Comparison of ENCODE assay signal across 1 cellular context in the genomic region with DNA sequence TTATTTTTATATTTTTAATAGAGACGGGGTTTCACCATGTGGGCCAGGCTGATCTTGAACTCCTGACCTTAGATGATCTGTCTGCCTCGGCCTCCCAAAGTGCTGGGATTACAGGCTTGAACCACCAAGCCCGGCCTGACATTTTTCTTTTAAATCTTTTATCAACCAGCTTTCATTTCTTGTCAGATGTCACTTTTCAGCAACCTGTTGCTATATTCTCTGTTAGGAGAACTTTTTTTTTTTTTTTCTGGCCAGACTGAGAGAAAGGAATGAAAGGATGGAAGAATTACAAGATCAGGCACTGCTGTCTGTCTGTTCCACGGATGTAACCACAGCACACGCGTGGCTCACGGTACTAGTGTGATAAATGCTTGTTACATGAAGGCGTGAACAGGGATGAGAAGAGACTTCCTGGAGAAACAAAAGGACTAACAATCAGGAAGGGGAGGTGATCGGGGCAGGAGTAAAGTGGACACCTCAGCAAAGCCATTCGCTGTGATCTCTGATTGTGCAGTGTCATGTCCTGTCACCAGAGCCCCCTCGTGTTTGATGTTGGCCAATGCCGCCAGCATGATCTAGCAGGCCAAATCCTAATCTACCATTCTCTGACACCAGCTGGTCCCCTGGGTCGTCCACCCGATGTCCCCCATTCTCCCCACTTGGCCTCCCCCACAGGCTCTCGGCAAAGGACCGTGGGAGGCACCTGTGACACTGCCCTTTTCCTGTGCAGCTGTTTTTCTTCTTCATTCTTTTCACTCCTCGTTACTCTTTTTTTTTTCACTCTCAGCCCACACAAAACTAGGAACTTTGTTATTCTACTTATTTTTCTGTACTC.
TF ChIP-seq lines count a peak whose summit lies in the region.

No MANE protein-coding gene starts in this region.

TF ChIP-seq in K562, 482 proteins besides CTCF, POLR2A, EP300 and RAD21 (continued from another document and continues in another):
- TF ChIP-seq ZNF609 (CRISPR knock-in tag; IDR thresholded peaks at IDR 0.05; ENCODE audit: borderline replicate concordance) (no peak), PYGO2 (tag; IDR thresholded peaks at IDR 0.05) (peak; percentile 45; the same call in 1 of the 2 replicates), ZNF311 (CRISPR knock-in tag; IDR thresholded peaks at IDR 0.05) (no peak; the same call in 1 of the 2 replicates), ATF6 (CRISPR knock-in tag; IDR thresholded peaks at IDR 0.05) (no peak), ETV6 (IDR thresholded peaks at IDR 0.05; ENCODE audit: borderline replicate concordance in 1 of 2, low read depth in 2 of 2, low read length in 1 of 2) (peak in 1 of 2 experiments; percentile 56; a peak in 1 of 4 replicates), ETV6 (CRISPR knock-in tag; IDR thresholded peaks at IDR 0.05; ENCODE audit: borderline replicate concordance) (no peak), PTTG1 (tag; IDR thresholded peaks at IDR 0.05; ENCODE audit: low read depth) (peak; percentile 5), DMBX1 (CRISPR knock-in tag; IDR thresholded peaks at IDR 0.05; ENCODE audit: borderline replicate concordance) (peak; percentile 97), PPARD (CRISPR knock-in tag; IDR thresholded peaks at IDR 0.05) (no peak), HSF4 (CRISPR knock-in tag; IDR thresholded peaks at IDR 0.05; ENCODE audit: borderline replicate concordance) (peak; percentile 80; the same call in 1 of the 2 replicates), FOXK2 (conservative IDR thresholded peaks at IDR 0.05 in 1 of 2, IDR thresholded peaks at IDR 0.05 in 1 of 2; ENCODE audit: low read depth in 2 of 2) (no peak), ATF1 (CRISPR knock-in tag; IDR thresholded peaks at IDR 0.05) (no peak), ATF1 (tag; IDR thresholded peaks at IDR 0.05) (peak; percentile 92), ZEB2 (IDR thresholded peaks at IDR 0.05) (no peak), MAZ (CRISPR knock-in tag; conservative IDR thresholded peaks at IDR 0.05 in 1 of 2, IDR thresholded peaks at IDR 0.05 in 1 of 2) (peak; percentile 71 to 77), MYC (IDR thresholded peaks at IDR 0.05; ENCODE audit: low read depth, low read length) (peak; percentile 92), MYC (CRISPR knock-in tag; IDR thresholded peaks at IDR 0.05; ENCODE audit: borderline replicate concordance, low read depth) (no peak), MAFK (IDR thresholded peaks at IDR 0.05; ENCODE audit: low read length) (peak; percentile 96), PURB (CRISPR knock-in tag; IDR thresholded peaks at IDR 0.05; ENCODE audit: low read depth) (no peak), KLF6 (CRISPR knock-in tag; IDR thresholded peaks at IDR 0.05; ENCODE audit: borderline replicate concordance) (peak; percentile 64; the same call in 1 of the 2 replicates), ESRRA (IDR thresholded peaks at IDR 0.05; ENCODE audit: borderline replicate concordance, low read depth) (no peak), ZBTB17 (CRISPR knock-in tag; IDR thresholded peaks at IDR 0.05) (peak; percentile 68; the same call in 1 of the 2 replicates), HIVEP1 (CRISPR knock-in tag; IDR thresholded peaks at IDR 0.05) (peak; percentile 38; the same call in 1 of the 2 replicates), FOXK1 (CRISPR knock-in tag; IDR thresholded peaks at IDR 0.05; ENCODE audit: borderline replicate concordance) (0 out of 2 replicates have a peak, but pooled peaks have one; percentile 75), POLR2G (IDR thresholded peaks at IDR 0.05; ENCODE audit: low read depth, low read length) (peak; percentile 63), DIDO1 (tag; IDR thresholded peaks at IDR 0.05; ENCODE audit: low read depth) (no peak), ZBTB7A (IDR thresholded peaks at IDR 0.05; ENCODE audit: borderline replicate concordance, control insufficient read depth, low read depth, low read length) (peak; percentile 97), ZNF655 (CRISPR knock-in tag; IDR thresholded peaks at IDR 0.05) (no peak)
- TF ChIP-seq, protein P1, sequence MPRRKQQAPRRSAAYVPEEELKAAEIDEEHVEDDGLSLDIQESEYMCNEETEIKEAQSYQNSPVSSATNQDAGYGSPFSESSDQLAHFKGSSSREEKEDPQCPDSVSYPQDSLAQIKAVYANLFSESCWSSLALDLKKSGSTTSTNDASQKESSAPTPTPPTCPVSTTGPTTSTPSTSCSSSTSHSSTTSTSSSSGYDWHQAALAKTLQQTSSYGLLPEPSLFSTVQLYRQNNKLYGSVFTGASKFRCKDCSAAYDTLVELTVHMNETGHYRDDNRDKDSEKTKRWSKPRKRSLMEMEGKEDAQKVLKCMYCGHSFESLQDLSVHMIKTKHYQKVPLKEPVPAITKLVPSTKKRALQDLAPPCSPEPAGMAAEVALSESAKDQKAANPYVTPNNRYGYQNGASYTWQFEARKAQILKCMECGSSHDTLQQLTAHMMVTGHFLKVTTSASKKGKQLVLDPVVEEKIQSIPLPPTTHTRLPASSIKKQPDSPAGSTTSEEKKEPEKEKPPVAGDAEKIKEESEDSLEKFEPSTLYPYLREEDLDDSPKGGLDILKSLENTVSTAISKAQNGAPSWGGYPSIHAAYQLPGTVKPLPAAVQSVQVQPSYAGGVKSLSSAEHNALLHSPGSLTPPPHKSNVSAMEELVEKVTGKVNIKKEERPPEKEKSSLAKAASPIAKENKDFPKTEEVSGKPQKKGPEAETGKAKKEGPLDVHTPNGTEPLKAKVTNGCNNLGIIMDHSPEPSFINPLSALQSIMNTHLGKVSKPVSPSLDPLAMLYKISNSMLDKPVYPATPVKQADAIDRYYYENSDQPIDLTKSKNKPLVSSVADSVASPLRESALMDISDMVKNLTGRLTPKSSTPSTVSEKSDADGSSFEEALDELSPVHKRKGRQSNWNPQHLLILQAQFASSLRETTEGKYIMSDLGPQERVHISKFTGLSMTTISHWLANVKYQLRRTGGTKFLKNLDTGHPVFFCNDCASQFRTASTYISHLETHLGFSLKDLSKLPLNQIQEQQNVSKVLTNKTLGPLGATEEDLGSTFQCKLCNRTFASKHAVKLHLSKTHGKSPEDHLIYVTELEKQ (CRISPR knock-in tag; IDR thresholded peaks at IDR 0.05), result peak; percentile 53; the same call in 1 of the 2 replicates
- TF ChIP-seq, protein P2, sequence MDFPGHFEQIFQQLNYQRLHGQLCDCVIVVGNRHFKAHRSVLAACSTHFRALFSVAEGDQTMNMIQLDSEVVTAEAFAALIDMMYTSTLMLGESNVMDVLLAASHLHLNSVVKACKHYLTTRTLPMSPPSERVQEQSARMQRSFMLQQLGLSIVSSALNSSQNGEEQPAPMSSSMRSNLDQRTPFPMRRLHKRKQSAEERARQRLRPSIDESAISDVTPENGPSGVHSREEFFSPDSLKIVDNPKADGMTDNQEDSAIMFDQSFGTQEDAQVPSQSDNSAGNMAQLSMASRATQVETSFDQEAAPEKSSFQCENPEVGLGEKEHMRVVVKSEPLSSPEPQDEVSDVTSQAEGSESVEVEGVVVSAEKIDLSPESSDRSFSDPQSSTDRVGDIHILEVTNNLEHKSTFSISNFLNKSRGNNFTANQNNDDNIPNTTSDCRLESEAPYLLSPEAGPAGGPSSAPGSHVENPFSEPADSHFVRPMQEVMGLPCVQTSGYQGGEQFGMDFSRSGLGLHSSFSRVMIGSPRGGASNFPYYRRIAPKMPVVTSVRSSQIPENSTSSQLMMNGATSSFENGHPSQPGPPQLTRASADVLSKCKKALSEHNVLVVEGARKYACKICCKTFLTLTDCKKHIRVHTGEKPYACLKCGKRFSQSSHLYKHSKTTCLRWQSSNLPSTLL (IDR thresholded peaks at IDR 0.05), result no peak
- TF ChIP-seq, protein P3, sequence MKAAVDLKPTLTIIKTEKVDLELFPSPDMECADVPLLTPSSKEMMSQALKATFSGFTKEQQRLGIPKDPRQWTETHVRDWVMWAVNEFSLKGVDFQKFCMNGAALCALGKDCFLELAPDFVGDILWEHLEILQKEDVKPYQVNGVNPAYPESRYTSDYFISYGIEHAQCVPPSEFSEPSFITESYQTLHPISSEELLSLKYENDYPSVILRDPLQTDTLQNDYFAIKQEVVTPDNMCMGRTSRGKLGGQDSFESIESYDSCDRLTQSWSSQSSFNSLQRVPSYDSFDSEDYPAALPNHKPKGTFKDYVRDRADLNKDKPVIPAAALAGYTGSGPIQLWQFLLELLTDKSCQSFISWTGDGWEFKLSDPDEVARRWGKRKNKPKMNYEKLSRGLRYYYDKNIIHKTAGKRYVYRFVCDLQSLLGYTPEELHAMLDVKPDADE (conservative IDR thresholded peaks at IDR 0.05; ENCODE audit: control insufficient read depth, low read depth, low read length), result peak; percentile 96
- TF ChIP-seq, protein P4, sequence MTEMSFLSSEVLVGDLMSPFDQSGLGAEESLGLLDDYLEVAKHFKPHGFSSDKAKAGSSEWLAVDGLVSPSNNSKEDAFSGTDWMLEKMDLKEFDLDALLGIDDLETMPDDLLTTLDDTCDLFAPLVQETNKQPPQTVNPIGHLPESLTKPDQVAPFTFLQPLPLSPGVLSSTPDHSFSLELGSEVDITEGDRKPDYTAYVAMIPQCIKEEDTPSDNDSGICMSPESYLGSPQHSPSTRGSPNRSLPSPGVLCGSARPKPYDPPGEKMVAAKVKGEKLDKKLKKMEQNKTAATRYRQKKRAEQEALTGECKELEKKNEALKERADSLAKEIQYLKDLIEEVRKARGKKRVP (CRISPR knock-in tag; IDR thresholded peaks at IDR 0.05), result 0 out of 2 replicates have a peak, but pooled peaks have one; percentile 66
- TF ChIP-seq, protein P5, sequence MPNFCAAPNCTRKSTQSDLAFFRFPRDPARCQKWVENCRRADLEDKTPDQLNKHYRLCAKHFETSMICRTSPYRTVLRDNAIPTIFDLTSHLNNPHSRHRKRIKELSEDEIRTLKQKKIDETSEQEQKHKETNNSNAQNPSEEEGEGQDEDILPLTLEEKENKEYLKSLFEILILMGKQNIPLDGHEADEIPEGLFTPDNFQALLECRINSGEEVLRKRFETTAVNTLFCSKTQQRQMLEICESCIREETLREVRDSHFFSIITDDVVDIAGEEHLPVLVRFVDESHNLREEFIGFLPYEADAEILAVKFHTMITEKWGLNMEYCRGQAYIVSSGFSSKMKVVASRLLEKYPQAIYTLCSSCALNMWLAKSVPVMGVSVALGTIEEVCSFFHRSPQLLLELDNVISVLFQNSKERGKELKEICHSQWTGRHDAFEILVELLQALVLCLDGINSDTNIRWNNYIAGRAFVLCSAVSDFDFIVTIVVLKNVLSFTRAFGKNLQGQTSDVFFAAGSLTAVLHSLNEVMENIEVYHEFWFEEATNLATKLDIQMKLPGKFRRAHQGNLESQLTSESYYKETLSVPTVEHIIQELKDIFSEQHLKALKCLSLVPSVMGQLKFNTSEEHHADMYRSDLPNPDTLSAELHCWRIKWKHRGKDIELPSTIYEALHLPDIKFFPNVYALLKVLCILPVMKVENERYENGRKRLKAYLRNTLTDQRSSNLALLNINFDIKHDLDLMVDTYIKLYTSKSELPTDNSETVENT (CRISPR knock-in tag; IDR thresholded peaks at IDR 0.05), result peak; percentile 82; the same call in 1 of the 2 replicates
